ENCODE assay signal across 1 cellular context in genomic region chr2:193679850-193680249, GRCh38.
TF ChIP-seq lines count a peak whose summit lies in the region.

No MANE protein-coding gene starts in this region.

TF ChIP-seq in GM23338, 12 proteins besides CTCF, POLR2A, EP300 and RAD21 (continued from another document):
- TF ChIP-seq ZNF462 (CRISPR knock-in tag; IDR thresholded peaks at IDR 0.05) (no peak), STAT1 (IDR thresholded peaks at IDR 0.05; ENCODE audit: unreplicated experiment) (no peak), JUNB (IDR thresholded peaks at IDR 0.05; ENCODE audit: unreplicated experiment) (no peak), CREB1 (CRISPR knock-in tag; IDR thresholded peaks at IDR 0.05; ENCODE audit: low read depth) (no peak), ETS1 (IDR thresholded peaks at IDR 0.05) (no peak)
